Comparison of ENCODE assay signal across 8 cellular contexts in genomic region chr17:61399131-61400057, GRCh38. TPM values are rescaled to one million over a fixed set of nuclear protein-coding genes. Genes with fewer than 3 reads are reported as not detected.
DNase-seq lines count a peak whose midpoint lies in the region; ATAC-seq and TF ChIP-seq lines count a peak whose summit lies in the region.

TSS of gene TBX2 (plus strand) at chr17:61399843. CDS start at chr17:61400177, 334 bp downstream.

- peak within 1 kb of the TSS; percentile 76 for H3K4me3 Mint-ChIP-seq in natural killer cell

- H3K9me3 Mint-ChIP-seq in natural killer cell: no peaks in the 10 kb centered on the region

- peaks cover 48 to 51% of the 10 kb centered on the region in 2 donors for H3K27me3 Mint-ChIP-seq in natural killer cell (ENCODE audit: low read depth in 2 of 2)

- intact Hi-C loops in natural killer cell (cut with micrococcal nuclease): no loop called here

- peaks cover 27% of the 10 kb centered on the region in 2 donors for H3K4me1 Mint-ChIP-seq in natural killer cell

- peak within 1 kb of the TSS; percentile 46 for H3K27ac ChIP-seq in 22Rv1

- peak; percentile 55 for DNase-seq in GOT3 (lab: John Stamatoyannopoulos, UW)
- peak; percentile 72 for DNase-seq in SW480 (ENCODE audit: low spot score)
- peak; percentile 97 for DNase-seq in fibroblast of gingiva (ENCODE audit: low read depth)
- DNase-seq in natural killer cell: no peak
- DNase-seq in NCI-H187 (lab: John Stamatoyannopoulos, UW): no peak
- DNase-seq in activated CD8-positive, alpha-beta memory T cell treated with anti-CD3 and anti-CD28 coated beads, Interleukin-2, amount 50 U/mL, for 48 hours: no peak

- ATAC-seq in natural killer cell (no peak), HG03025 (IDR thresholded peaks at IDR 0.05; ENCODE audit: low FRiP score, unreplicated experiment) (no peak)

- no peak within 1 kb of the TSS for H3K27ac Mint-ChIP-seq in natural killer cell

- TF ChIP-seq CTCF in 22Rv1 (IDR thresholded peaks at IDR 0.05): peak; percentile 5; the same call in 1 of the 2 replicates
- no peak for TF ChIP-seq CTCF in natural killer cell (IDR thresholded peaks at IDR 0.05)

- no peaks in the 10 kb centered on the region for H3K36me3 Mint-ChIP-seq in natural killer cell

RNA-seq across cellular contexts. Expression of gene TBX2, which starts in this region (rescaled TPM):
- under 1 TPM in 2 of 3 donors, not detected in 1; 0.09 to 0.23 TPM for total RNA-seq in natural killer cell

Comparison
In these comparisons a context has a peak if more than half of its experiments do, and no peak if none do; other contexts are left out.
1. DNase-seq: peak in GOT3 (single experiment), SW480 (single experiment) and fibroblast of gingiva (single experiment); none in natural killer cell (single experiment), NCI-H187 (0 of 2) and activated CD8-positive, alpha-beta memory T cell treated with anti-CD3 and anti-CD28 coated beads, Interleukin-2, amount 50 U/mL, for 48 hours (single experiment).